Comparison of ENCODE assay signal across 1 cellular context in the genomic region with DNA sequence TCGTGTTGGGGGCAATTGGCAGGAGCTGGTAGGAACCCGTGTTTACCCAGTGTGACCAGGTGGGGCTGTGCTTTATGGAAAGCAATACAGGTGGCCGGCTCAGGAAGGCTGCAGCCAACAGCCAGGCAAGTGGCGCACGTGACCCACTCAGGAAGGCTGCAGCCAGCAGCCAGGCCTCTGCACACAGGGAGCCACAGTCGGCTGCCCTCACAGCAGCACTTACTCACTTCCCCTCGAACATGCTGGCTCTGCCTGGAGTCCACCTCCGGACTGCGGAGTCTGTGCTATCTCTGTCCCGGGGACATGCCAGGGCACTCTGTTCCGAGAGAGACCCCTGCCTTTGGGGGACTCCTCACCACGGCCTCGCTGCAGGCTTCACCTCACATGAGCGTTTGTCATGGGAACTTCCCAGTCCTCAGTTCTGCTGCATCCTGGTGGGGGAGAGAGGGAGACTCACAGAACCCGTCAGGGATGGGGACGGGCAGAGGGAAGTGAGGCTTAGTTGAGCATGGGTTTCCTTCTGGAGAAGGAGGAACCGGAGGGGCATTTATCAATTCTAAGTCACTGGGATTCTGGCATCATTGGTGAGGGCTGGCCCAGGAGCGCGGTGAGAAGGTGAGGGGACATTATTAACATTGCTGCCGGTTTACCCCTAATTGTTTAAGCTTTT.
TF ChIP-seq lines count a peak whose summit lies in the region.

No MANE protein-coding gene starts in this region.

TF ChIP-seq in HepG2, 621 proteins besides CTCF, POLR2A, EP300 and RAD21 (continued from another document and continues in another):
- TF ChIP-seq FLYWCH1 (CRISPR knock-in tag; IDR thresholded peaks at IDR 0.05) (no peak), ZNF746 (CRISPR knock-in tag; IDR thresholded peaks at IDR 0.05) (no peak), ZNF570 (CRISPR knock-in tag; IDR thresholded peaks at IDR 0.05; ENCODE audit: borderline replicate concordance) (no peak), NFKBIZ (CRISPR knock-in tag; IDR thresholded peaks at IDR 0.05) (no peak), ZNF512 (CRISPR knock-in tag; IDR thresholded peaks at IDR 0.05) (no peak), SNAI1 (CRISPR knock-in tag; IDR thresholded peaks at IDR 0.05; ENCODE audit: borderline replicate concordance) (no peak), ZNF12 (CRISPR knock-in tag; IDR thresholded peaks at IDR 0.05) (no peak), RCOR2 (CRISPR knock-in tag; IDR thresholded peaks at IDR 0.05) (no peak), ZNF776 (CRISPR knock-in tag; IDR thresholded peaks at IDR 0.05) (no peak), RFXAP (CRISPR knock-in tag; IDR thresholded peaks at IDR 0.05; ENCODE audit: borderline replicate concordance) (no peak), ZNF670 (CRISPR knock-in tag; IDR thresholded peaks at IDR 0.05; ENCODE audit: borderline replicate concordance) (no peak), RELA (CRISPR knock-in tag; IDR thresholded peaks at IDR 0.05) (no peak), SOX6 (IDR thresholded peaks at IDR 0.05) (no peak), SOX6 (CRISPR knock-in tag; IDR thresholded peaks at IDR 0.05) (no peak), HMG20A (CRISPR knock-in tag; IDR thresholded peaks at IDR 0.05; ENCODE audit: borderline replicate concordance) (no peak), ZNF572 (CRISPR knock-in tag; IDR thresholded peaks at IDR 0.05) (no peak), SIX1 (CRISPR knock-in tag; IDR thresholded peaks at IDR 0.05; ENCODE audit: borderline replicate concordance) (no peak), REL (CRISPR knock-in tag; conservative IDR thresholded peaks at IDR 0.05) (no peak), NKX3-1 (CRISPR knock-in tag; IDR thresholded peaks at IDR 0.05) (no peak), HOXA5 (CRISPR knock-in tag; IDR thresholded peaks at IDR 0.05) (no peak), PRPF4 (IDR thresholded peaks at IDR 0.05; ENCODE audit: low read depth, low read length, poor library complexity, severe bottlenecking) (no peak), MXI1 (IDR thresholded peaks at IDR 0.05; ENCODE audit: borderline replicate concordance, low read depth, low read length) (no peak), RBFOX2 (IDR thresholded peaks at IDR 0.05; ENCODE audit: low read depth, low read length) (no peak), ZNF674 (CRISPR knock-in tag; IDR thresholded peaks at IDR 0.05; ENCODE audit: low read depth) (no peak), ESRRA (CRISPR knock-in tag; IDR thresholded peaks at IDR 0.05; ENCODE audit: low read depth) (no peak), TMF1 (CRISPR knock-in tag; IDR thresholded peaks at IDR 0.05; ENCODE audit: low read depth) (no peak), TOE1 (CRISPR knock-in tag; IDR thresholded peaks at IDR 0.05) (no peak), ZNF260 (CRISPR knock-in tag; IDR thresholded peaks at IDR 0.05; ENCODE audit: borderline replicate concordance, low read depth) (no peak), ZNF3 (CRISPR knock-in tag; IDR thresholded peaks at IDR 0.05) (no peak), RAD51 (IDR thresholded peaks at IDR 0.05; ENCODE audit: borderline replicate concordance) (no peak), NFIB (CRISPR knock-in tag; IDR thresholded peaks at IDR 0.05; ENCODE audit: borderline replicate concordance) (no peak), ZNF484 (CRISPR knock-in tag; IDR thresholded peaks at IDR 0.05; ENCODE audit: borderline replicate concordance, low read depth) (no peak), BRCA1 (CRISPR knock-in tag; IDR thresholded peaks at IDR 0.05) (no peak), HINFP (CRISPR knock-in tag; IDR thresholded peaks at IDR 0.05; ENCODE audit: low read depth) (no peak), ISL2 (CRISPR knock-in tag; IDR thresholded peaks at IDR 0.05) (no peak), NCOA2 (CRISPR knock-in tag; IDR thresholded peaks at IDR 0.05) (no peak), SMARCE1 (IDR thresholded peaks at IDR 0.05; ENCODE audit: borderline replicate concordance) (no peak), ZNF878 (CRISPR knock-in tag; IDR thresholded peaks at IDR 0.05) (no peak), ZNF264 (CRISPR knock-in tag; IDR thresholded peaks at IDR 0.05) (no peak), SUZ12 (IDR thresholded peaks at IDR 0.05; ENCODE audit: low read depth, low read length) (no peak), ZFP90 (CRISPR knock-in tag; IDR thresholded peaks at IDR 0.05; ENCODE audit: borderline replicate concordance) (no peak), CBX1 (IDR thresholded peaks at IDR 0.05; ENCODE audit: low read depth) (no peak), JARID2 (CRISPR knock-in tag; IDR thresholded peaks at IDR 0.05; ENCODE audit: insufficient replicate concordance) (no peak), ZXDC (CRISPR knock-in tag; IDR thresholded peaks at IDR 0.05) (no peak)
- TF ChIP-seq, protein P1, sequence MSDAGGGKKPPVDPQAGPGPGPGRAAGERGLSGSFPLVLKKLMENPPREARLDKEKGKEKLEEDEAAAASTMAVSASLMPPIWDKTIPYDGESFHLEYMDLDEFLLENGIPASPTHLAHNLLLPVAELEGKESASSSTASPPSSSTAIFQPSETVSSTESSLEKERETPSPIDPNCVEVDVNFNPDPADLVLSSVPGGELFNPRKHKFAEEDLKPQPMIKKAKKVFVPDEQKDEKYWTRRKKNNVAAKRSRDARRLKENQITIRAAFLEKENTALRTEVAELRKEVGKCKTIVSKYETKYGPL (CRISPR knock-in tag; IDR thresholded peaks at IDR 0.05), result no peak
- TF ChIP-seq, protein P2, sequence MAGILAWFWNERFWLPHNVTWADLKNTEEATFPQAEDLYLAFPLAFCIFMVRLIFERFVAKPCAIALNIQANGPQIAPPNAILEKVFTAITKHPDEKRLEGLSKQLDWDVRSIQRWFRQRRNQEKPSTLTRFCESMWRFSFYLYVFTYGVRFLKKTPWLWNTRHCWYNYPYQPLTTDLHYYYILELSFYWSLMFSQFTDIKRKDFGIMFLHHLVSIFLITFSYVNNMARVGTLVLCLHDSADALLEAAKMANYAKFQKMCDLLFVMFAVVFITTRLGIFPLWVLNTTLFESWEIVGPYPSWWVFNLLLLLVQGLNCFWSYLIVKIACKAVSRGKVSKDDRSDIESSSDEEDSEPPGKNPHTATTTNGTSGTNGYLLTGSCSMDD (CRISPR knock-in tag; IDR thresholded peaks at IDR 0.05), result no peak
- TF ChIP-seq, protein P3, sequence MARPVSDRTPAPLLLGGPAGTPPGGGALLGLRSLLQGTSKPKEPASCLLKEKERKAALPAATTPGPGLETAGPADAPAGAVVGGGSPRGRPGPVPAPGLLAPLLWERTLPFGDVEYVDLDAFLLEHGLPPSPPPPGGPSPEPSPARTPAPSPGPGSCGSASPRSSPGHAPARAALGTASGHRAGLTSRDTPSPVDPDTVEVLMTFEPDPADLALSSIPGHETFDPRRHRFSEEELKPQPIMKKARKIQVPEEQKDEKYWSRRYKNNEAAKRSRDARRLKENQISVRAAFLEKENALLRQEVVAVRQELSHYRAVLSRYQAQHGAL (CRISPR knock-in tag; IDR thresholded peaks at IDR 0.05; ENCODE audit: not compliant biosample characterization), result no peak
- TF ChIP-seq, protein P4, sequence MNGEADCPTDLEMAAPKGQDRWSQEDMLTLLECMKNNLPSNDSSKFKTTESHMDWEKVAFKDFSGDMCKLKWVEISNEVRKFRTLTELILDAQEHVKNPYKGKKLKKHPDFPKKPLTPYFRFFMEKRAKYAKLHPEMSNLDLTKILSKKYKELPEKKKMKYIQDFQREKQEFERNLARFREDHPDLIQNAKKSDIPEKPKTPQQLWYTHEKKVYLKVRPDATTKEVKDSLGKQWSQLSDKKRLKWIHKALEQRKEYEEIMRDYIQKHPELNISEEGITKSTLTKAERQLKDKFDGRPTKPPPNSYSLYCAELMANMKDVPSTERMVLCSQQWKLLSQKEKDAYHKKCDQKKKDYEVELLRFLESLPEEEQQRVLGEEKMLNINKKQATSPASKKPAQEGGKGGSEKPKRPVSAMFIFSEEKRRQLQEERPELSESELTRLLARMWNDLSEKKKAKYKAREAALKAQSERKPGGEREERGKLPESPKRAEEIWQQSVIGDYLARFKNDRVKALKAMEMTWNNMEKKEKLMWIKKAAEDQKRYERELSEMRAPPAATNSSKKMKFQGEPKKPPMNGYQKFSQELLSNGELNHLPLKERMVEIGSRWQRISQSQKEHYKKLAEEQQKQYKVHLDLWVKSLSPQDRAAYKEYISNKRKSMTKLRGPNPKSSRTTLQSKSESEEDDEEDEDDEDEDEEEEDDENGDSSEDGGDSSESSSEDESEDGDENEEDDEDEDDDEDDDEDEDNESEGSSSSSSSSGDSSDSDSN (CRISPR knock-in tag; IDR thresholded peaks at IDR 0.05), result no peak
- TF ChIP-seq, protein P5, sequence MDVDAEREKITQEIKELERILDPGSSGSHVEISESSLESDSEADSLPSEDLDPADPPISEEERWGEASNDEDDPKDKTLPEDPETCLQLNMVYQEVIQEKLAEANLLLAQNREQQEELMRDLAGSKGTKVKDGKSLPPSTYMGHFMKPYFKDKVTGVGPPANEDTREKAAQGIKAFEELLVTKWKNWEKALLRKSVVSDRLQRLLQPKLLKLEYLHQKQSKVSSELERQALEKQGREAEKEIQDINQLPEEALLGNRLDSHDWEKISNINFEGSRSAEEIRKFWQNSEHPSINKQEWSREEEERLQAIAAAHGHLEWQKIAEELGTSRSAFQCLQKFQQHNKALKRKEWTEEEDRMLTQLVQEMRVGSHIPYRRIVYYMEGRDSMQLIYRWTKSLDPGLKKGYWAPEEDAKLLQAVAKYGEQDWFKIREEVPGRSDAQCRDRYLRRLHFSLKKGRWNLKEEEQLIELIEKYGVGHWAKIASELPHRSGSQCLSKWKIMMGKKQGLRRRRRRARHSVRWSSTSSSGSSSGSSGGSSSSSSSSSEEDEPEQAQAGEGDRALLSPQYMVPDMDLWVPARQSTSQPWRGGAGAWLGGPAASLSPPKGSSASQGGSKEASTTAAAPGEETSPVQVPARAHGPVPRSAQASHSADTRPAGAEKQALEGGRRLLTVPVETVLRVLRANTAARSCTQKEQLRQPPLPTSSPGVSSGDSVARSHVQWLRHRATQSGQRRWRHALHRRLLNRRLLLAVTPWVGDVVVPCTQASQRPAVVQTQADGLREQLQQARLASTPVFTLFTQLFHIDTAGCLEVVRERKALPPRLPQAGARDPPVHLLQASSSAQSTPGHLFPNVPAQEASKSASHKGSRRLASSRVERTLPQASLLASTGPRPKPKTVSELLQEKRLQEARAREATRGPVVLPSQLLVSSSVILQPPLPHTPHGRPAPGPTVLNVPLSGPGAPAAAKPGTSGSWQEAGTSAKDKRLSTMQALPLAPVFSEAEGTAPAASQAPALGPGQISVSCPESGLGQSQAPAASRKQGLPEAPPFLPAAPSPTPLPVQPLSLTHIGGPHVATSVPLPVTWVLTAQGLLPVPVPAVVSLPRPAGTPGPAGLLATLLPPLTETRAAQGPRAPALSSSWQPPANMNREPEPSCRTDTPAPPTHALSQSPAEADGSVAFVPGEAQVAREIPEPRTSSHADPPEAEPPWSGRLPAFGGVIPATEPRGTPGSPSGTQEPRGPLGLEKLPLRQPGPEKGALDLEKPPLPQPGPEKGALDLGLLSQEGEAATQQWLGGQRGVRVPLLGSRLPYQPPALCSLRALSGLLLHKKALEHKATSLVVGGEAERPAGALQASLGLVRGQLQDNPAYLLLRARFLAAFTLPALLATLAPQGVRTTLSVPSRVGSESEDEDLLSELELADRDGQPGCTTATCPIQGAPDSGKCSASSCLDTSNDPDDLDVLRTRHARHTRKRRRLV (CRISPR knock-in tag; IDR thresholded peaks at IDR 0.05), result no peak
- TF ChIP-seq, protein P6, sequence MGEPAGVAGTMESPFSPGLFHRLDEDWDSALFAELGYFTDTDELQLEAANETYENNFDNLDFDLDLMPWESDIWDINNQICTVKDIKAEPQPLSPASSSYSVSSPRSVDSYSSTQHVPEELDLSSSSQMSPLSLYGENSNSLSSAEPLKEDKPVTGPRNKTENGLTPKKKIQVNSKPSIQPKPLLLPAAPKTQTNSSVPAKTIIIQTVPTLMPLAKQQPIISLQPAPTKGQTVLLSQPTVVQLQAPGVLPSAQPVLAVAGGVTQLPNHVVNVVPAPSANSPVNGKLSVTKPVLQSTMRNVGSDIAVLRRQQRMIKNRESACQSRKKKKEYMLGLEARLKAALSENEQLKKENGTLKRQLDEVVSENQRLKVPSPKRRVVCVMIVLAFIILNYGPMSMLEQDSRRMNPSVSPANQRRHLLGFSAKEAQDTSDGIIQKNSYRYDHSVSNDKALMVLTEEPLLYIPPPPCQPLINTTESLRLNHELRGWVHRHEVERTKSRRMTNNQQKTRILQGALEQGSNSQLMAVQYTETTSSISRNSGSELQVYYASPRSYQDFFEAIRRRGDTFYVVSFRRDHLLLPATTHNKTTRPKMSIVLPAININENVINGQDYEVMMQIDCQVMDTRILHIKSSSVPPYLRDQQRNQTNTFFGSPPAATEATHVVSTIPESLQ (CRISPR knock-in tag; conservative IDR thresholded peaks at IDR 0.05), result no peak
